ENCODE assay signal across 8 cellular contexts in the genomic region with DNA sequence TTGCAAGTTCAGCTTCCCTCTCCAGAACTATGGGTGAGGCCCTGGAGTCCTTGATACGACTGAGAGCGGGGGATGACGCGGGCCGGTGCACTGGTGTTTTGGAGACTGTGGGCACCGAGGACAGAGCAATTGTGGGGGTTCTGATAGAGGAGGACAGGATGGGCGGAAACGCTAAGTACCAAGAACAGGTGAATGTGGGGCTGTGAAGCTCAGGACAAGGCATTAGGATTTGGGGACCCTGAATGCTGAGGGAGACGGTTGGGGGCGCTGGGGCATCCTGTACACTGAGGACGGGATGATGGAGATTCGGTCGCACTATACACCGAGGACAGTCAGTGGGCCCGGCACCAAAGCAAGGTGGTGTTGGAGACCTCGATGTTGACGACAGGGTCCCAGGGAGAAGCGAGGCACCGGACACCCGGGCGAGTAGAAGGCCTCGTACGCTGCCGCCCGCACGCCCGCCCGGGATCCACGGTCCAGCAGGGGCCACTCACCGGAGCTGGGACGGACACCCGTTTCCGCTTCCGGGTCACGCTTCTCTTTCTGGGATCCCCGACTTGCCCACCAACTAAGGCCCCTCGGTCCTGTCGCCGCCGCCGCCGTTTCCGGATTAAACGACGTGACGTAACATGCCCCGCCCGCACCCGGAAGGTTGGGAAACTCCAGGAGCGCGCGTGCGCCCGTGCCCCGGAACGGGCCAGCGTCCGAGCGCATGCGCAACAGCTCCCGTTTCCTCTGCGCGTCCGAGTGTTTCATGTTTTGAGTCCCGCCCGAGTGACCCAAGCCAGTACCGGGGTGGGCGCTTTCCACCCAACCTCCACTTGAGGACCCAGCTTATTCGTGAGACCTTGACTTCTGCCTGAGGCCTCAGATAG. TPM values are rescaled to one million over a fixed set of nuclear protein-coding genes. Genes with fewer than 3 reads are reported as not detected.
DNase-seq lines count a peak whose midpoint lies in the region; ATAC-seq and TF ChIP-seq lines count a peak whose summit lies in the region.

TSS of gene CHMP2A (minus strand) at position 612 of the 875 bp plus-strand sequence. CDS start 893 bp downstream, outside the sequence.

- no peaks in the 10 kb centered on the region for H3K9me3 Mint-ChIP-seq in activated CD4-positive, alpha-beta T cell treated with anti-CD3 and anti-CD28 coated beads, Interleukin-2, amount 10 ng/mL, durations not matched to agents 24 days and 14 days

- ATAC-seq in HG03378 (IDR thresholded peaks at IDR 0.05; ENCODE audit: unreplicated experiment) = peak; percentile 26

- intact Hi-C loops in activated CD4-positive, alpha-beta T cell treated with anti-CD3 and anti-CD28 coated beads, Interleukin-2, amount 10 ng/mL, durations not matched to agents 24 days and 14 days (cut with micrococcal nuclease) = loop anchor here (1.0 to 2.0 kb wide), 3 partner anchors 10 to 78 kb away; partner anchors contain the start of genes TRIM28 and ZNF446

- H3K27ac Mint-ChIP-seq in activated CD4-positive, alpha-beta T cell treated with anti-CD3 and anti-CD28 coated beads, Interleukin-2, amount 10 ng/mL, durations not matched to agents 24 days and 14 days = peak within 1 kb of the TSS; percentile 97

- TF ChIP-seq POLR2A in GM18526 (IDR thresholded peaks at IDR 0.05; ENCODE audit: extremely low read depth, insufficient read length) = peak; percentile 80

- H3K36me3 Mint-ChIP-seq in activated CD4-positive, alpha-beta T cell treated with anti-CD3 and anti-CD28 coated beads, Interleukin-2, amount 10 ng/mL, durations not matched to agents 24 days and 14 days (ENCODE audit: low read depth) = peaks cover 75% of the 10 kb centered on the region

- peak; percentile 100 for DNase-seq in activated CD4-positive, alpha-beta T cell treated with anti-CD3 and anti-CD28 coated beads, Interleukin-2, amount 10 ng/mL, durations not matched to agents 24 days and 14 days
- DNase-seq in ecto neural progenitor cell (ENCODE audit: low spot score) (peak; percentile 99), lung microvascular endothelial cell (ENCODE audit: low read depth in 2 of 2) (peak; percentile 97 to 98), nucleus accumbens (lab: John Stamatoyannopoulos, UW) (no peak), COLO668 (lab: John Stamatoyannopoulos, UW; ENCODE audit: unreplicated experiment) (no peak)
- peak; percentile 99 for DNase-seq in stimulated activated CD8-positive, alpha-beta memory T cell treated with anti-CD3 and anti-CD28 coated beads, Interleukin-12 subunit alpha, Interleukin-12 subunit beta, amount 100 ng/mL, for 1 hour (ENCODE audit: low read depth)

- no peaks in the 10 kb centered on the region for H3K27me3 Mint-ChIP-seq in activated CD4-positive, alpha-beta T cell treated with anti-CD3 and anti-CD28 coated beads, Interleukin-2, amount 10 ng/mL, durations not matched to agents 24 days and 14 days

- H3K4me3 Mint-ChIP-seq in activated CD4-positive, alpha-beta T cell treated with anti-CD3 and anti-CD28 coated beads, Interleukin-2, amount 10 ng/mL, durations not matched to agents 24 days and 14 days = peak within 1 kb of the TSS; percentile 96

- H3K4me1 Mint-ChIP-seq in activated CD4-positive, alpha-beta T cell treated with anti-CD3 and anti-CD28 coated beads, Interleukin-2, amount 10 ng/mL, durations not matched to agents 24 days and 14 days = peaks cover 51% of the 10 kb centered on the region

RNA-seq across cellular contexts. Expression of gene CHMP2A, which starts in this region (rescaled TPM):
- total RNA-seq in activated CD4-positive, alpha-beta T cell treated with anti-CD3 and anti-CD28 coated beads, Interleukin-2, amount 10 ng/mL, durations not matched to agents 24 days and 14 days = 108 and 114 TPM in 2 replicates
- total RNA-seq in lung microvascular endothelial cell = 86.1 and 93.5 TPM in 2 replicates

Comparison
In these comparisons a context has a peak if more than half of its experiments do, and no peak if none do; other contexts are left out.
1. DNase-seq: peak in activated CD4-positive, alpha-beta T cell treated with anti-CD3 and anti-CD28 coated beads, Interleukin-2, amount 10 ng/mL, durations not matched to agents 24 days and 14 days (single experiment), ecto neural progenitor cell (single experiment), lung microvascular endothelial cell (2 of 2) and stimulated activated CD8-positive, alpha-beta memory T cell treated with anti-CD3 and anti-CD28 coated beads, Interleukin-12 subunit alpha, Interleukin-12 subunit beta, amount 100 ng/mL, for 1 hour (single experiment); none in nucleus accumbens (0 of 56) and COLO668 (single experiment).